In the genomic region with DNA sequence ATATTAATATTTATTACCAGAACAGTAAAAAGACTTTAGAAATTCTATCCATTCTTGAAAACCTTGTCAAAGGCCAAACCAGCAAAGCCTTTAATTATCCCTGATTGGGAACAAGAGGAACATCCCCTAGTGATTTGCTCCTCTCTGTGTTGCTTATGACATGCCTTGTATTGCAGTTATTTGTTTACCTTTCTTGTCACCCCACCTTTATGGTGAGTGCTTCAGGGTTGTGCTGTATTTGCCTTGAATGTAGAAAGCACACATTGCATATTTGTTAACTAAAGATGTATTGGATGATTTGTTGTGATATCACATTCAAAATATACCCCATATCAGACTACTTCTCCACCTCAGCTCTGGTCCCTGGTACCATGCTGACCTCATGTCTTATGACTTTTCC, we compare ENCODE assay signal across 10 cellular contexts. TPM values are rescaled to one million over a fixed set of nuclear protein-coding genes. Genes with fewer than 3 reads are reported as not detected.
"Had no signal": no experiment of that assay in that cellular context is flagged by ENCODE, and none has a peak within 500 bp of the region (broad histone marks: within the 10 kb centered on the region; RNA-seq: fewer than 3 reads in every experiment).

No MANE protein-coding gene starts in this region.

- H3K4me2 ChIP-seq: GM23338 had no signal

- H3K4me3 ChIP-seq: GM23338 had no signal

- H2AFZ ChIP-seq: GM23338 had no signal

- DNase-seq: H9, HCEC 1CT, HFFc6, KBM-7 had no signal

- FAIRE-seq: H1, H54, HTR-8/SVneo had no signal

- ATAC-seq: GM23338 had no signal

RNA-seq across cellular contexts. Expression of a gene that starts 23.5 kb away (rescaled TPM):
- total RNA-seq: GM23338, H1, H9, HFFc6, HT-29 had no signal
- polyA plus RNA-seq: GM23338, H1, IgD-negative memory B cell had no signal
